Comparison of ENCODE assay signal across 10 cellular contexts in the genomic region with DNA sequence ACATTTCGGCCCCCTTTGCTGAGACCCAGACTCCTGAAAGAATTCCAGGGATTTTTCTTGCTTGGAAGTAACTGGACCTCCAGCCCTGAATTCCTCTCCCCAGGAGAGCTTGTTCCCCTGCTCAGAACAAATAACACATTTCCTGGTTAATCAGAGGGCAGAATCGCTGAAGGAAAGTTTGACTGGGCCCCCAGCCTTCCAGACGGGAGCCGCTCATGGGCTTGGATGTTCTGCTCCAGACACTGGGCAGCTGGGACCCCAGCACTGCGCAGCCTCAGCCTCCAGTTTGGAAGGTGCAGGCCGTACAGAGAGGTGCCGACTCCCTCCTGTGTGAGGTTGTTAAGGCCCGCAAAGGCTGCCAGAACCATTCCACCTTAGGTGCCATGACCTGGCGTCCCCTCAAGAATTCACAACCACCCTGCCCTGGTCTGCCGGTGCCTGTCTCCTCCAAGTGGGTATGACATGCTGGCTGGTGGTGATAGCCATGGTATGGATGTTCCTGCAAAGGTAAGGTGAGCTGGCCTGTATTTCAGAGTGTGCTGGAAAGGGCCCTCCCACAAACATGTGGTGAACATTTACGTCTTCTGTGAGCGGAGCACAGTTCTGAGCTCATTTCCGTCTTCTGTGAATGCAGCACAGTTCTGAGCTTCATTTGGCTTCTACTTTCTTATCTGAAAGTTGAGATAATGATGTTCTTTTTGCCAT. TPM values are rescaled to one million over a fixed set of nuclear protein-coding genes. Genes with fewer than 3 reads are reported as not detected.
DNase-seq lines count a peak whose midpoint lies in the region; ATAC-seq and TF ChIP-seq lines count a peak whose summit lies in the region.
"Had no signal": no experiment of that assay in that cellular context is flagged by ENCODE, and none has a peak within 500 bp of the region (broad histone marks: within the 10 kb centered on the region; RNA-seq: fewer than 3 reads in every experiment).

No MANE protein-coding gene starts in this region.

- H3K4me3 ChIP-seq in heart left ventricle: no peak overlapping the region
- H3K4me3 ChIP-seq in hepatocyte: no peak overlapping the region
- peak overlapping the region; percentile 39 for H3K4me3 ChIP-seq in thoracic aorta
- H3K4me3 ChIP-seq: uterus had no signal

- H3K27ac ChIP-seq in heart left ventricle: peak overlapping the region in 8 of 12 donors; percentile 9 to 89 (median 58)
- peak overlapping the region; percentile 11 for H3K27ac ChIP-seq in hepatocyte
- H3K27ac ChIP-seq in thoracic aorta: peak overlapping the region; percentile 95 to 97
- H3K27ac ChIP-seq: uterus had no signal

- peaks cover 0 to 15% (median 0%) of the 10 kb centered on the region in 9 donors for H3K27me3 ChIP-seq in heart left ventricle
- peaks cover under 1% of the 10 kb centered on the region for H3K27me3 ChIP-seq in hepatocyte
- no peaks in the 10 kb centered on the region for H3K27me3 ChIP-seq in thoracic aorta (replicated peaks; ENCODE audit: insufficient read depth)
- H3K27me3 ChIP-seq: uterus had no signal

- H3K79me2 ChIP-seq in hepatocyte: no peaks in the 10 kb centered on the region

- H3K9me3 Mint-ChIP-seq in activated T-helper 17 cell treated with anti-CD3 and anti-CD28 coated beads, Interleukin-2, amount 50 U/mL, for 72 hours: no peaks in the 10 kb centered on the region

- H3K9me3 ChIP-seq in heart left ventricle: no peaks in the 10 kb centered on the region
- no peaks in the 10 kb centered on the region for H3K9me3 ChIP-seq in hepatocyte (ENCODE audit: low read depth)
- H3K9me3 ChIP-seq in thoracic aorta: no peaks in the 10 kb centered on the region
- H3K9me3 ChIP-seq: uterus had no signal

- H3K27me3 Mint-ChIP-seq in activated T-helper 17 cell treated with anti-CD3 and anti-CD28 coated beads, Interleukin-2, amount 50 U/mL, for 72 hours: peaks cover 2% of the 10 kb centered on the region

- H3K36me3 Mint-ChIP-seq in activated T-helper 17 cell treated with anti-CD3 and anti-CD28 coated beads, Interleukin-2, amount 50 U/mL, for 72 hours (ENCODE audit: low read depth): no peaks in the 10 kb centered on the region

- peaks cover 0 to 76% (median 43%) of the 10 kb centered on the region in 12 donors for H3K4me1 ChIP-seq in heart left ventricle
- H3K4me1 ChIP-seq in hepatocyte (ENCODE audit: insufficient read depth): peaks cover 25% of the 10 kb centered on the region
- H3K4me1 ChIP-seq in thoracic aorta (ENCODE audit: control insufficient read depth in 1 of 2, low read depth in 2 of 2): peaks cover 59 to 88% of the 10 kb centered on the region in 2 donors

- peaks cover 47% of the 10 kb centered on the region for H3K4me1 Mint-ChIP-seq in activated T-helper 17 cell treated with anti-CD3 and anti-CD28 coated beads, Interleukin-2, amount 50 U/mL, for 72 hours

- no peak for TF ChIP-seq POLR2A in heart left ventricle (IDR thresholded peaks at IDR 0.05)

- intact Hi-C loops in heart left ventricle (cut with DNase I): loop anchor here in 3 of 10 donors (10.0 kb wide), 4 partner anchors 48 to 252 kb away; a partner anchor contains a TSS
- intact Hi-C loops in Right ventricle myocardium superior (cut with DNase I): loop anchor here (10.0 kb wide), 1 partner anchor 252 kb away; no protein-coding TSS in a partner anchor

- no peaks in the 10 kb centered on the region for H4K20me1 ChIP-seq in hepatocyte (ENCODE audit: insufficient read depth, poor library complexity, severe bottlenecking)

- no peak overlapping the region for H3K27ac Mint-ChIP-seq in activated T-helper 17 cell treated with anti-CD3 and anti-CD28 coated beads, Interleukin-2, amount 50 U/mL, for 72 hours

- H3K36me3 ChIP-seq in heart left ventricle: no peaks in the 10 kb centered on the region
- no peaks in the 10 kb centered on the region for H3K36me3 ChIP-seq in hepatocyte (replicated peaks; ENCODE audit: insufficient read depth, low read depth)
- H3K36me3 ChIP-seq in thoracic aorta: no peaks in the 10 kb centered on the region
- H3K36me3 ChIP-seq: uterus had no signal

- ATAC-seq in heart left ventricle (no peak), Right ventricle myocardium superior (ENCODE audit: poor library complexity) (no peak), thoracic aorta (ENCODE audit: insufficient number of reproducible peaks, low FRiP score, low read depth) (no peak), GM19397 (IDR thresholded peaks at IDR 0.05; ENCODE audit: unreplicated experiment) (no peak), GM18519 (IDR thresholded peaks at IDR 0.05; ENCODE audit: low FRiP score, unreplicated experiment) (no peak), HG02798 (IDR thresholded peaks at IDR 0.05; ENCODE audit: poor library complexity, unreplicated experiment) (no peak)
- ATAC-seq in activated T-helper 17 cell treated with anti-CD3 and anti-CD28 coated beads, Interleukin-2, amount 50 U/mL, for 72 hours (replicated peaks): no peak

- TF ChIP-seq CTCF in heart left ventricle (IDR thresholded peaks at IDR 0.05) (no peak), hepatocyte (IDR thresholded peaks at IDR 0.05; ENCODE audit: poor library complexity) (no peak), thoracic aorta (IDR thresholded peaks at IDR 0.05) (no peak)

- H3K4me2 ChIP-seq in hepatocyte: no peak overlapping the region

- no peaks in the 10 kb centered on the region for H3K9me2 ChIP-seq in hepatocyte (replicated peaks; ENCODE audit: insufficient read depth)

- H3K4me3 Mint-ChIP-seq in activated T-helper 17 cell treated with anti-CD3 and anti-CD28 coated beads, Interleukin-2, amount 50 U/mL, for 72 hours: peak overlapping the region; percentile 60

- WGBS in heart left ventricle, 4 donors: 82 to 87% (median 85%) methylated on average over 6 to 13 of the region's 13 CpGs
- 80% methylated on average over 13 of the region's 13 CpGs for WGBS in hepatocyte (ENCODE audit: low lambda C conversion rate, missing lambda C conversion rate)

- DNase-seq in heart left ventricle (peak in 1 of 5 donors; percentile 25), Right ventricle myocardium superior (no peak), hepatocyte (ENCODE audit: low spot score) (no peak), thoracic aorta (ENCODE audit: low spot score) (no peak)
- DNase-seq: NCI-H510A, uterus had no signal

- no peak overlapping the region for H2AFZ ChIP-seq in hepatocyte

RNA-seq across cellular contexts. Expression of a gene that starts 5.1 kb away (rescaled TPM):
- total RNA-seq in heart left ventricle: 10 to 100 TPM; 19.1 to 69.1 (median 36.1) TPM
- 1 to 10 TPM; 4.0 to 8.4 TPM for polyA plus RNA-seq in heart left ventricle
- total RNA-seq in Right ventricle myocardium superior: 11.9 TPM
- under 1 TPM in 1 of 2 donors, not detected in 1; 0.03 TPM for total RNA-seq in activated T-helper 17 cell treated with anti-CD3 and anti-CD28 coated beads, Interleukin-2, amount 50 U/mL, for 72 hours
- 3.0 and 8.6 TPM in 2 replicates for total RNA-seq in hepatocyte
- polyA plus RNA-seq in hepatocyte: 6.7 and 7.6 TPM in 2 replicates
- total RNA-seq in thoracic aorta: 100 to 1,000 TPM; 674 to 973 TPM

Comparison
In these comparisons a context has a peak if more than half of its experiments do, and no peak if none do; other contexts are left out.
1. H3K27ac ChIP-seq: peak in every context shown above with its lines; median percentile 96 in thoracic aorta; 58 in heart left ventricle; 11 in hepatocyte.
2. RNA of a gene that starts 5.1 kb away (total RNA-seq): 674 to 973 TPM in thoracic aorta; 19.1 to 69.1 TPM in heart left ventricle, 11.9 TPM in Right ventricle myocardium superior (single experiment), 3.0 to 8.6 TPM in hepatocyte and 0.03 TPM in activated T-helper 17 cell treated with anti-CD3 and anti-CD28 coated beads, Interleukin-2, amount 50 U/mL, for 72 hours; every median in the first group is over 4 times any median in the second.